Comparison of ENCODE assay signal across 1 cellular context in the genomic region with DNA sequence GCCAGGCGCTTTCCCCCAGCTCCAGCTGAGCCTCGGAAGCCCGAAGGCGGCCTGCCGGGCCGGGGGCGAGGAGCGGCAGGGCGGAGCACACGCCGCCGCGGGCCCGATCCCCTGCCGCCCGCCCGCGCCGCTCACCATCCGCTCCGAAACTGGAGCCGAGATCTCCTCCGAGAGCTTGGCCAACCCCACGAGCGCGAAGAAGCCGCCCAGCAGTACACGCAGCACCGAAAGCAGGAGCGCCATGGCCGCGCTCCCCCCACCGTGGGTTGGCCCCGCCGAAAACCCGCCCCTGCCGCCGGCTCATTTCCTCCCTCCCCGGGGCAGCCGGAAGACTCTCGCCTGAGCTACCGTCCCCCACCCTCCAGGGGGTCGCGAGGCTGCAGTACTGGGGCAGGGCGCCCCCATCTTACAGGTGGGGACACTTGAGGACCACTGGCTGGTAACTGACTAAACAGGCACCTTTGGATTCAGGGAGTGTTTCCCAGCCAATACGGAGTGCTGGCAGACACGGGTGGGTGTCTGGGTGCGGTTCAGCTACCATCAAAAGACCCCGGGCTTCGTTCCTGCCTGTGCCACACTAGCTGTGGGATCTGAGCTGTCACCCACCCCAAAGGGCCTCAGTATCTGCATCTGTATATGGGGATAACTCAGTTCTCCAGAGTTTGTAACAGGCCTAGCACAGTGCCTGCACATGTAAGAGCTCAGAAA.
TF ChIP-seq lines count a peak whose summit lies in the region.

Gene TMEM35B, minus strand, starts transcription at position 285 of the 708 bp plus-strand sequence. Its CDS starts 42 bp downstream, at position 243.

TF ChIP-seq in GM12878, 131 proteins besides CTCF, POLR2A, EP300 and RAD21 (continued from another document and continues in another):
- TF ChIP-seq ZBTB40 (IDR thresholded peaks at IDR 0.05; ENCODE audit: borderline replicate concordance): peak; percentile 42; the same call in 1 of the 2 replicates
- TF ChIP-seq BCL11A (IDR thresholded peaks at IDR 0.05; ENCODE audit: low read depth, low read length): no peak
- no peak for TF ChIP-seq YBX1 (IDR thresholded peaks at IDR 0.05)
- peak; percentile 26; the same call in 1 of the 3 replicates for TF ChIP-seq POU2F2 (IDR thresholded peaks at IDR 0.05; ENCODE audit: borderline replicate concordance, low read depth, low read length)
- peak; percentile 76 for TF ChIP-seq PML (IDR thresholded peaks at IDR 0.05; ENCODE audit: low read length)
- TF ChIP-seq EZH2 (IDR thresholded peaks at IDR 0.05; ENCODE audit: borderline replicate concordance, control insufficient read depth, low read depth, low read length): no peak
- no peak for TF ChIP-seq JUNB (IDR thresholded peaks at IDR 0.05)
- peak in 1 of 2 experiments; percentile 61; a peak in 1 of 4 replicates for TF ChIP-seq BHLHE40 (IDR thresholded peaks at IDR 0.05; ENCODE audit: borderline replicate concordance in 1 of 2, low read depth in 2 of 2, low read length in 1 of 2)
- TF ChIP-seq, protein P1, sequence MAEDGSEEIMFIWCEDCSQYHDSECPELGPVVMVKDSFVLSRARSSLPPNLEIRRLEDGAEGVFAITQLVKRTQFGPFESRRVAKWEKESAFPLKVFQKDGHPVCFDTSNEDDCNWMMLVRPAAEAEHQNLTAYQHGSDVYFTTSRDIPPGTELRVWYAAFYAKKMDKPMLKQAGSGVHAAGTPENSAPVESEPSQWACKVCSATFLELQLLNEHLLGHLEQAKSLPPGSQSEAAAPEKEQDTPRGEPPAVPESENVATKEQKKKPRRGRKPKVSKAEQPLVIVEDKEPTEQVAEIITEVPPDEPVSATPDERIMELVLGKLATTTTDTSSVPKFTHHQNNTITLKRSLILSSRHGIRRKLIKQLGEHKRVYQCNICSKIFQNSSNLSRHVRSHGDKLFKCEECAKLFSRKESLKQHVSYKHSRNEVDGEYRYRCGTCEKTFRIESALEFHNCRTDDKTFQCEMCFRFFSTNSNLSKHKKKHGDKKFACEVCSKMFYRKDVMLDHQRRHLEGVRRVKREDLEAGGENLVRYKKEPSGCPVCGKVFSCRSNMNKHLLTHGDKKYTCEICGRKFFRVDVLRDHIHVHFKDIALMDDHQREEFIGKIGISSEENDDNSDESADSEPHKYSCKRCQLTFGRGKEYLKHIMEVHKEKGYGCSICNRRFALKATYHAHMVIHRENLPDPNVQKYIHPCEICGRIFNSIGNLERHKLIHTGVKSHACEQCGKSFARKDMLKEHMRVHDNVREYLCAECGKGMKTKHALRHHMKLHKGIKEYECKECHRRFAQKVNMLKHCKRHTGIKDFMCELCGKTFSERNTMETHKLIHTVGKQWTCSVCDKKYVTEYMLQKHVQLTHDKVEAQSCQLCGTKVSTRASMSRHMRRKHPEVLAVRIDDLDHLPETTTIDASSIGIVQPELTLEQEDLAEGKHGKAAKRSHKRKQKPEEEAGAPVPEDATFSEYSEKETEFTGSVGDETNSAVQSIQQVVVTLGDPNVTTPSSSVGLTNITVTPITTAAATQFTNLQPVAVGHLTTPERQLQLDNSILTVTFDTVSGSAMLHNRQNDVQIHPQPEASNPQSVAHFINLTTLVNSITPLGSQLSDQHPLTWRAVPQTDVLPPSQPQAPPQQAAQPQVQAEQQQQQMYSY (CRISPR knock-in tag; IDR thresholded peaks at IDR 0.05): no peak
- TF ChIP-seq, protein P2, sequence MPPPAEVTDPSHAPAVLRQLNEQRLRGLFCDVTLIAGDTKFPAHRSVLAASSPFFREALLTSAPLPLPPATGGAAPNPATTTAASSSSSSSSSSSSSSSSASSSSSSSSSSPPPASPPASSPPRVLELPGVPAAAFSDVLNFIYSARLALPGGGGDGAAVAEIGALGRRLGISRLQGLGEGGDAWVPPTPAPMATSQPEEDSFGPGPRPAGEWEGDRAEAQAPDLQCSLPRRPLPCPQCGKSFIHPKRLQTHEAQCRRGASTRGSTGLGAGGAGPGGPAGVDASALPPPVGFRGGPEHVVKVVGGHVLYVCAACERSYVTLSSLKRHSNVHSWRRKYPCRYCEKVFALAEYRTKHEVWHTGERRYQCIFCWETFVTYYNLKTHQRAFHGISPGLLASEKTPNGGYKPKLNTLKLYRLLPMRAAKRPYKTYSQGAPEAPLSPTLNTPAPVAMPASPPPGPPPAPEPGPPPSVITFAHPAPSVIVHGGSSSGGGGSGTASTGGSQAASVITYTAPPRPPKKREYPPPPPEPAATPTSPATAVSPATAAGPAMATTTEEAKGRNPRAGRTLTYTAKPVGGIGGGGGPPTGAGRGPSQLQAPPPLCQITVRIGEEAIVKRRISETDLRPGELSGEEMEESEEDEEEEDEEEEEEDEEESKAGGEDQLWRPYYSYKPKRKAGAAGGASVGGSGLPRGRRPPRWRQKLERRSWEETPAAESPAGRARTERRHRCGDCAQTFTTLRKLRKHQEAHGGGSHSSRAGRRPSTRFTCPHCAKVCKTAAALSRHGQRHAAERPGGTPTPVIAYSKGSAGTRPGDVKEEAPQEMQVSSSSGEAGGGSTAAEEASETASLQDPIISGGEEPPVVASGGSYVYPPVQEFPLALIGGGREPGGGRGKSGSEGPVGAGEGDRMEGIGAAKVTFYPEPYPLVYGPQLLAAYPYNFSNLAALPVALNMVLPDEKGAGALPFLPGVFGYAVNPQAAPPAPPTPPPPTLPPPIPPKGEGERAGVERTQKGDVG (CRISPR knock-in tag; IDR thresholded peaks at IDR 0.05): no peak
- TF ChIP-seq KDM1A (IDR thresholded peaks at IDR 0.05; ENCODE audit: borderline replicate concordance): no peak
- TF ChIP-seq, protein P3, sequence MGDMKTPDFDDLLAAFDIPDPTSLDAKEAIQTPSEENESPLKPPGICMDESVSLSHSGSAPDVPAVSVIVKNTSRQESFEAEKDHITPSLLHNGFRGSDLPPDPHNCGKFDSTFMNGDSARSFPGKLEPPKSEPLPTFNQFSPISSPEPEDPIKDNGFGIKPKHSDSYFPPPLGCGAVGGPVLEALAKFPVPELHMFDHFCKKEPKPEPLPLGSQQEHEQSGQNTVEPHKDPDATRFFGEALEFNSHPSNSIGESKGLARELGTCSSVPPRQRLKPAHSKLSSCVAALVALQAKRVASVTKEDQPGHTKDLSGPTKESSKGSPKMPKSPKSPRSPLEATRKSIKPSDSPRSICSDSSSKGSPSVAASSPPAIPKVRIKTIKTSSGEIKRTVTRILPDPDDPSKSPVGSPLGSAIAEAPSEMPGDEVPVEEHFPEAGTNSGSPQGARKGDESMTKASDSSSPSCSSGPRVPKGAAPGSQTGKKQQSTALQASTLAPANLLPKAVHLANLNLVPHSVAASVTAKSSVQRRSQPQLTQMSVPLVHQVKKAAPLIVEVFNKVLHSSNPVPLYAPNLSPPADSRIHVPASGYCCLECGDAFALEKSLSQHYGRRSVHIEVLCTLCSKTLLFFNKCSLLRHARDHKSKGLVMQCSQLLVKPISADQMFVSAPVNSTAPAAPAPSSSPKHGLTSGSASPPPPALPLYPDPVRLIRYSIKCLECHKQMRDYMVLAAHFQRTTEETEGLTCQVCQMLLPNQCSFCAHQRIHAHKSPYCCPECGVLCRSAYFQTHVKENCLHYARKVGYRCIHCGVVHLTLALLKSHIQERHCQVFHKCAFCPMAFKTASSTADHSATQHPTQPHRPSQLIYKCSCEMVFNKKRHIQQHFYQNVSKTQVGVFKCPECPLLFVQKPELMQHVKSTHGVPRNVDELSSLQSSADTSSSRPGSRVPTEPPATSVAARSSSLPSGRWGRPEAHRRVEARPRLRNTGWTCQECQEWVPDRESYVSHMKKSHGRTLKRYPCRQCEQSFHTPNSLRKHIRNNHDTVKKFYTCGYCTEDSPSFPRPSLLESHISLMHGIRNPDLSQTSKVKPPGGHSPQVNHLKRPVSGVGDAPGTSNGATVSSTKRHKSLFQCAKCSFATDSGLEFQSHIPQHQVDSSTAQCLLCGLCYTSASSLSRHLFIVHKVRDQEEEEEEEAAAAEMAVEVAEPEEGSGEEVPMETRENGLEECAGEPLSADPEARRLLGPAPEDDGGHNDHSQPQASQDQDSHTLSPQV (IDR thresholded peaks at IDR 0.05): no peak
- TF ChIP-seq SUPT20H (IDR thresholded peaks at IDR 0.05; ENCODE audit: borderline replicate concordance, control insufficient read depth, low read depth, low read length): no peak
- TF ChIP-seq GABPA (IDR thresholded peaks at IDR 0.05; ENCODE audit: low read depth): peak; percentile 73
- TF ChIP-seq EED (IDR thresholded peaks at IDR 0.05; ENCODE audit: low read depth): no peak
- TF ChIP-seq SUZ12 (IDR thresholded peaks at IDR 0.05; ENCODE audit: unreplicated experiment): no peak
- TF ChIP-seq POLR2AphosphoS5 (IDR thresholded peaks at IDR 0.05; ENCODE audit: low read length): peak; percentile 79
- TF ChIP-seq RB1 (IDR thresholded peaks at IDR 0.05; ENCODE audit: borderline replicate concordance): peak; percentile 78
- no peak for TF ChIP-seq IRF4 (IDR thresholded peaks at IDR 0.05; ENCODE audit: low read depth, low read length)
- TF ChIP-seq HDGF (IDR thresholded peaks at IDR 0.05): 0 out of 2 replicates have a peak, but pooled peaks have one; percentile 65
- TF ChIP-seq RCOR1 (conservative IDR thresholded peaks at IDR 0.05; ENCODE audit: low read depth, low read length): no peak
- peak; percentile 78 for TF ChIP-seq NKRF (conservative IDR thresholded peaks at IDR 0.05)
- peak; percentile 57; the same call in 1 of the 2 replicates for TF ChIP-seq MXI1 (IDR thresholded peaks at IDR 0.05; ENCODE audit: low read depth, low read length)
- TF ChIP-seq JUND (IDR thresholded peaks at IDR 0.05; ENCODE audit: low read depth, low read length): no peak
- TF ChIP-seq ZNF687 (IDR thresholded peaks at IDR 0.05): peak; percentile 77; the same call in 1 of the 2 replicates
- TF ChIP-seq IKZF1 (conservative IDR thresholded peaks at IDR 0.05): peak; percentile 68
